ENCODE assay signal across 3 cellular contexts in genomic region chr2:81650048-81650971, GRCh38.
TF ChIP-seq lines count a peak whose summit lies in the region.

No MANE protein-coding gene starts in this region.

TF ChIP-seq in SK-N-SH, 30 proteins besides CTCF, POLR2A, EP300 and RAD21 (continued from another document):
- TF ChIP-seq MAX (IDR thresholded peaks at IDR 0.05; ENCODE audit: low read depth) (no peak), TCF12 (IDR thresholded peaks at IDR 0.05) (no peak), NFIC (IDR thresholded peaks at IDR 0.05; ENCODE audit: borderline replicate concordance) (no peak), SMC3 (IDR thresholded peaks at IDR 0.05; ENCODE audit: low read depth, low read length) (no peak), NRF1 (IDR thresholded peaks at IDR 0.05; ENCODE audit: low read depth, low read length) (no peak), RCOR1 (IDR thresholded peaks at IDR 0.05; ENCODE audit: low read length) (no peak), YY1 (IDR thresholded peaks at IDR 0.05; ENCODE audit: low read depth) (no peak), FOSL2 (IDR thresholded peaks at IDR 0.05; ENCODE audit: borderline replicate concordance, low read depth) (no peak), TAF1 (IDR thresholded peaks at IDR 0.05; ENCODE audit: borderline replicate concordance, low read depth, low read length) (no peak), POLR2AphosphoS5 (IDR thresholded peaks at IDR 0.05; ENCODE audit: low read depth, low read length) (no peak), JUND (IDR thresholded peaks at IDR 0.05) (no peak)

TF ChIP-seq in SK-N-SH treated with all-trans-retinoic acid at 6 μM for 48 hours, 23 proteins besides CTCF, POLR2A, EP300 and RAD21:
- TF ChIP-seq TSHZ2 (CRISPR knock-in tag; IDR thresholded peaks at IDR 0.05): no peak
- TF ChIP-seq CSDC2 (CRISPR knock-in tag; IDR thresholded peaks at IDR 0.05): no peak
- TF ChIP-seq ZNF8 (CRISPR knock-in tag; IDR thresholded peaks at IDR 0.05): no peak
- no peak for TF ChIP-seq ZC3H10 (CRISPR knock-in tag; IDR thresholded peaks at IDR 0.05)
- TF ChIP-seq ZNF70 (CRISPR knock-in tag; IDR thresholded peaks at IDR 0.05): no peak
- TF ChIP-seq SNAI2 (CRISPR knock-in tag; IDR thresholded peaks at IDR 0.05): no peak
- no peak for TF ChIP-seq ZFP3 (CRISPR knock-in tag; IDR thresholded peaks at IDR 0.05)
- TF ChIP-seq ARNTL (CRISPR knock-in tag; IDR thresholded peaks at IDR 0.05; ENCODE audit: borderline replicate concordance, low read depth): no peak
- no peak for TF ChIP-seq POU6F1 (CRISPR knock-in tag; IDR thresholded peaks at IDR 0.05; ENCODE audit: borderline replicate concordance, low read depth)
- TF ChIP-seq PATZ1 (CRISPR knock-in tag; IDR thresholded peaks at IDR 0.05; ENCODE audit: borderline replicate concordance): no peak

TF ChIP-seq in H1, 55 proteins besides CTCF, POLR2A, EP300 and RAD21 (continued from another document):
- TF ChIP-seq EZH2 (IDR thresholded peaks at IDR 0.05; ENCODE audit: low read depth, low read length, severe bottlenecking) (no peak), POLR2AphosphoS5 (IDR thresholded peaks at IDR 0.05; ENCODE audit: low read depth, low read length) (no peak), TAF7 (optimal IDR thresholded peaks at IDR 0.05; ENCODE audit: borderline replicate concordance, low read depth, low read length) (no peak), TAF1 (IDR thresholded peaks at IDR 0.05; ENCODE audit: low read depth, low read length) (no peak), CHD1 (IDR thresholded peaks at IDR 0.05; ENCODE audit: low read depth, low read length) (no peak), SIX5 (IDR thresholded peaks at IDR 0.05; ENCODE audit: low read depth, low read length) (no peak), NRF1 (IDR thresholded peaks at IDR 0.05; ENCODE audit: low read depth, low read length) (no peak), HDAC2 (IDR thresholded peaks at IDR 0.05; ENCODE audit: borderline replicate concordance in 1 of 2, low read depth in 2 of 2, low read length in 2 of 2) (no peak), GTF2F1 (IDR thresholded peaks at IDR 0.05; ENCODE audit: borderline replicate concordance, low read depth, low read length) (no peak)
